Comparison of ENCODE assay signal across 10 cellular contexts in the genomic region with DNA sequence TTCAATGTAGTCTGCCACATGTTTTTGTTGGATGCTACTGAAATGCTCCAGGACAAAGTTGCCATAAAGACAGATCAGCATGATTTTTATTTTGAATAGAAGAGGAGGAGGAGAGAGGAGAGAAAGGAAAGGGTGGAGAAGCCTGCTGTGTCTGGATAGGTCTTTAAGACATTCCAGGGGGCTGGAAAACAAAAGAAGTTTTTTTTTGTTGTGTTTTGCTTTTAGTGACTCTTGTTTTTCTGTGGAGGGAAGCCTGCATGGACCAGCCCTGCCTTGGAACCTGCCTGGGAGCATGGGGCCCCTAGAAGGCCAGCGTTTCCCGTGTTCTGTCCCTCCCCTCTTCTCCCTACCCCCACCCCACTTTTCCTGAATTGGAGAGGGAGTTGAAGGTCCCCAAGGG. TPM values are rescaled to one million over a fixed set of nuclear protein-coding genes. Genes with fewer than 3 reads are reported as not detected.
DNase-seq lines count a peak whose midpoint lies in the region; ATAC-seq and TF ChIP-seq lines count a peak whose summit lies in the region.
"Had no signal": no experiment of that assay in that cellular context is flagged by ENCODE, and none has a peak within 500 bp of the region (broad histone marks: within the 10 kb centered on the region; RNA-seq: fewer than 3 reads in every experiment).

No MANE protein-coding gene starts in this region.

- H3K36me3 ChIP-seq in mesodermal cell (ENCODE audit: control insufficient read depth, insufficient read depth, low read length), result peaks cover 4% of the 10 kb centered on the region
- no peaks in the 10 kb centered on the region for H3K36me3 ChIP-seq in prostate gland
- H3K36me3 ChIP-seq: left lung, tibial artery had no signal

- no peaks in the 10 kb centered on the region for H3K27me3 ChIP-seq in prostate gland (replicated peaks; ENCODE audit: insufficient read depth)

- peaks cover 7% of the 10 kb centered on the region for H3K9me3 ChIP-seq in mesodermal cell (ENCODE audit: control insufficient read depth, low read length)
- H3K9me3 ChIP-seq in prostate gland, result no peaks in the 10 kb centered on the region
- H3K9me3 ChIP-seq: left lung, tibial artery had no signal

- peak overlapping the region; percentile 24 for H3K27ac ChIP-seq in mesodermal cell (ENCODE audit: low read depth, low read length, severe bottlenecking)
- H3K27ac ChIP-seq in prostate gland, result no peak overlapping the region

- no CpG with 5 or more reads among the region's 2 CpGs for WGBS in mesodermal cell (ENCODE audit: insufficient coverage in 2 of 2), 2 experiments
- 64% methylated on average over 2 of the region's 2 CpGs for WGBS in prostate gland

- H3K4me1 Mint-ChIP-seq in activated naive CD8-positive, alpha-beta T cell (ENCODE audit: low read depth), result peaks cover 32% of the 10 kb centered on the region
- peaks cover 32% of the 10 kb centered on the region for H3K4me1 Mint-ChIP-seq in activated naive CD8-positive, alpha-beta T cell treated with anti-CD3 and anti-CD28 coated beads for 36 hours
- peaks cover 54% of the 10 kb centered on the region for H3K4me1 Mint-ChIP-seq in type B pancreatic cell (ENCODE audit: unreplicated experiment)

- H3K9me3 Mint-ChIP-seq in activated naive CD8-positive, alpha-beta T cell (ENCODE audit: low read depth), result no peaks in the 10 kb centered on the region
- H3K9me3 Mint-ChIP-seq in activated naive CD8-positive, alpha-beta T cell treated with anti-CD3 and anti-CD28 coated beads for 36 hours, result no peaks in the 10 kb centered on the region
- no peaks in the 10 kb centered on the region for H3K9me3 Mint-ChIP-seq in type B pancreatic cell

- H3K4me1 ChIP-seq in mesodermal cell (ENCODE audit: control insufficient read depth, insufficient read depth, low read length, poor library complexity, severe bottlenecking), result peaks cover 47% of the 10 kb centered on the region
- no peaks in the 10 kb centered on the region for H3K4me1 ChIP-seq in prostate gland (replicated peaks)

- H3K27me3 Mint-ChIP-seq in activated naive CD8-positive, alpha-beta T cell, result no peaks in the 10 kb centered on the region
- peaks cover 22% of the 10 kb centered on the region for H3K27me3 Mint-ChIP-seq in activated naive CD8-positive, alpha-beta T cell treated with anti-CD3 and anti-CD28 coated beads for 36 hours
- H3K27me3 Mint-ChIP-seq in type B pancreatic cell, result peaks cover 24% of the 10 kb centered on the region

- DNase-seq in activated naive CD8-positive, alpha-beta T cell treated with anti-CD3 and anti-CD28 coated beads for 36 hours, result no peak
- DNase-seq in dermis blood vessel endothelial cell, result peak; percentile 41
- DNase-seq in type B pancreatic cell (ENCODE audit: extremely low spot score, unreplicated experiment), result no peak
- no peak for DNase-seq in middle frontal gyrus (ENCODE audit: extremely low spot score, low spot score)
- no peak for DNase-seq in prostate gland (ENCODE audit: low spot score)
- DNase-seq: left lung, tibial artery had no signal

- no peak for TF ChIP-seq CTCF in type B pancreatic cell (conservative IDR thresholded peaks at IDR 0.05)
- no peak for TF ChIP-seq CTCF in prostate gland (IDR thresholded peaks at IDR 0.05)

- H3K36me3 Mint-ChIP-seq in activated naive CD8-positive, alpha-beta T cell, result no peaks in the 10 kb centered on the region
- H3K36me3 Mint-ChIP-seq in activated naive CD8-positive, alpha-beta T cell treated with anti-CD3 and anti-CD28 coated beads for 36 hours, result no peaks in the 10 kb centered on the region
- no peaks in the 10 kb centered on the region for H3K36me3 Mint-ChIP-seq in type B pancreatic cell

- H3K4me3 ChIP-seq in mesodermal cell (ENCODE audit: extremely low read depth, insufficient read depth, low read length, poor library complexity, severe bottlenecking) (peak overlapping the region; percentile 78), prostate gland (no peak overlapping the region)

- ATAC-seq in GM19397 (IDR thresholded peaks at IDR 0.05; ENCODE audit: unreplicated experiment), result no peak
- ATAC-seq: left lung had no signal

- H3K27ac Mint-ChIP-seq in activated naive CD8-positive, alpha-beta T cell, result no peak overlapping the region
- H3K27ac Mint-ChIP-seq in activated naive CD8-positive, alpha-beta T cell treated with anti-CD3 and anti-CD28 coated beads for 36 hours, result no peak overlapping the region
- H3K27ac Mint-ChIP-seq in type B pancreatic cell, result peak overlapping the region; percentile 29

- intact Hi-C loops in prostate gland (cut with DNase I), result loop anchor here (5.0 to 10.0 kb wide), 3 partner anchors 33 to 164 kb away; partner anchors contain the start of gene CD82

- peak overlapping the region; percentile 85 for H3K4me3 Mint-ChIP-seq in activated naive CD8-positive, alpha-beta T cell
- H3K4me3 Mint-ChIP-seq in activated naive CD8-positive, alpha-beta T cell treated with anti-CD3 and anti-CD28 coated beads for 36 hours, result no peak overlapping the region
- H3K4me3 Mint-ChIP-seq in type B pancreatic cell, result peak overlapping the region; percentile 85

- TF ChIP-seq POLR2A in prostate gland (IDR thresholded peaks at IDR 0.05), result no peak

RNA-seq across cellular contexts. Expression of gene TSPAN18, which starts 2.3 kb away (rescaled TPM):
- total RNA-seq in activated naive CD8-positive, alpha-beta T cell treated with anti-CD3 and anti-CD28 coated beads for 36 hours, result 1 to 10 TPM in 1 of 2 experiments, under 1 TPM in 1; 0.52 to 1.2 TPM
- total RNA-seq in dermis blood vessel endothelial cell, result 48.3 and 74.5 TPM in 2 replicates
- polyA plus RNA-seq in mesodermal cell (2013, experiment 1 of 2), result 118 TPM
- 97.8 TPM for polyA plus RNA-seq in mesodermal cell (2013, experiment 2 of 2)
- 29.0 and 52.8 TPM in 2 replicates for total RNA-seq in type B pancreatic cell (ENCODE audit: low replicate concordance)
- total RNA-seq in prostate gland, result 1 to 10 TPM; 4.1 to 6.6 TPM
